Comparison of ENCODE assay signal across 8 cellular contexts in genomic region chr6:120826253-120826652, GRCh38.
A peak's percentile ranks its signal among the peaks of the same experiment; 100 is the strongest.
DNase-seq lines count a peak whose midpoint lies in the region; FAIRE-seq and TF ChIP-seq lines count a peak whose summit lies in the region.

No MANE protein-coding gene starts in this region.

- TF ChIP-seq CTCF in left ventricle myocardium inferior (IDR thresholded peaks at IDR 0.05; ENCODE audit: borderline replicate concordance) (peak; percentile 34), right atrium auricular region (IDR thresholded peaks at IDR 0.05) (peak in 1 of 2 donors; percentile 43), dorsolateral prefrontal cortex (IDR thresholded peaks at IDR 0.05 in 54 of 56, conservative IDR thresholded peaks at IDR 0.05 in 2 of 56; ENCODE audit: low read depth in 1 of 56, partially characterized antibody in 56 of 56) (peak in 51 of 56 donors; percentile 14 to 58 (median 36))

- WGBS in small intestine, 3 donors, result 33 to 47% (median 38%) methylated on average over 2 of the region's 2 CpGs

- no peak for FAIRE-seq in small intestine (lab: Jason Lieb, UNC)

- no peak overlapping the region for H3K27ac ChIP-seq in left ventricle myocardium inferior (replicated peaks)
- H3K27ac ChIP-seq in right atrium auricular region, result no peak overlapping the region
- H3K27ac ChIP-seq in dorsolateral prefrontal cortex, result no peak overlapping the region
- no peak overlapping the region for H3K27ac ChIP-seq in small intestine (ENCODE audit: low read depth in 1 of 2, low read length in 1 of 2)

- H3K27me3 ChIP-seq in left ventricle myocardium inferior (ENCODE audit: low read depth) (no peaks in the 10 kb centered on the region), right atrium auricular region (no peaks in the 10 kb centered on the region), dorsolateral prefrontal cortex (peaks cover 0 to 3% (median 0%) of the 10 kb centered on the region in 45 donors), small intestine (ENCODE audit: control insufficient read depth in 2 of 2, insufficient read depth in 2 of 2, low read length in 2 of 2) (no peaks in the 10 kb centered on the region)

- H3K4me3 ChIP-seq in left ventricle myocardium inferior, result no peak overlapping the region
- no peak overlapping the region for H3K4me3 ChIP-seq in right atrium auricular region
- H3K4me3 ChIP-seq in dorsolateral prefrontal cortex, result no peak overlapping the region
- no peak overlapping the region for H3K4me3 ChIP-seq in small intestine (ENCODE audit: low read depth in 1 of 2, low read length in 2 of 2)

- H3K9me3 ChIP-seq in left ventricle myocardium inferior (replicated peaks) (peaks cover 14% of the 10 kb centered on the region), right atrium auricular region (no peaks in the 10 kb centered on the region), small intestine (ENCODE audit: control insufficient read depth, low read depth) (no peaks in the 10 kb centered on the region)

- H3K4me1 ChIP-seq in left ventricle myocardium inferior (no peaks in the 10 kb centered on the region), right atrium auricular region (no peaks in the 10 kb centered on the region), small intestine (ENCODE audit: control insufficient read depth in 2 of 2, insufficient read depth in 1 of 2, low read depth in 1 of 2, low read length in 1 of 2) (no peaks in the 10 kb centered on the region)

- H3K36me3 ChIP-seq in left ventricle myocardium inferior (no peaks in the 10 kb centered on the region), right atrium auricular region (no peaks in the 10 kb centered on the region), small intestine (ENCODE audit: control insufficient read depth in 2 of 2, insufficient read depth in 2 of 2, low read length in 2 of 2) (no peaks in the 10 kb centered on the region)

- intact Hi-C loops in left ventricle myocardium inferior (cut with micrococcal nuclease) (no loop called here), dorsolateral prefrontal cortex (cut with DNase I) (no loop called here)

- DNase-seq in left ventricle myocardium inferior, result no peak
- no peak for DNase-seq in right atrium auricular region (ENCODE audit: low spot score)
- peak; percentile 1 for DNase-seq in NCI-H510A (lab: John Stamatoyannopoulos, UW)
- DNase-seq in dorsolateral prefrontal cortex, result no peak
- DNase-seq in small intestine, result peak; percentile 28
- DNase-seq in NCI-H187 treated with DMSO at 0.1 percent for 48 hours (lab: John Stamatoyannopoulos, UW), result no peak
- DNase-seq in kidney glomerular epithelial cell (lab: John Stamatoyannopoulos, UW), result no peak
- no peak for DNase-seq in stimulated activated CD4-positive, alpha-beta T cell treated with anti-CD3 and anti-CD28 coated beads, Interleukin-2, amount 100 ng/mL, for 48 hours

Comparison
In these comparisons a context has a peak if more than half of its experiments do, and no peak if none do; other contexts are left out.
1. DNase-seq: peak in NCI-H510A (single experiment) and small intestine (single experiment); none in left ventricle myocardium inferior (single experiment), right atrium auricular region (single experiment), dorsolateral prefrontal cortex (0 of 10), NCI-H187 treated with DMSO at 0.1 percent for 48 hours (single experiment), kidney glomerular epithelial cell (single experiment) and stimulated activated CD4-positive, alpha-beta T cell treated with anti-CD3 and anti-CD28 coated beads, Interleukin-2, amount 100 ng/mL, for 48 hours (0 of 2).